Comparison of ENCODE assay signal across 8 cellular contexts in the genomic region with DNA sequence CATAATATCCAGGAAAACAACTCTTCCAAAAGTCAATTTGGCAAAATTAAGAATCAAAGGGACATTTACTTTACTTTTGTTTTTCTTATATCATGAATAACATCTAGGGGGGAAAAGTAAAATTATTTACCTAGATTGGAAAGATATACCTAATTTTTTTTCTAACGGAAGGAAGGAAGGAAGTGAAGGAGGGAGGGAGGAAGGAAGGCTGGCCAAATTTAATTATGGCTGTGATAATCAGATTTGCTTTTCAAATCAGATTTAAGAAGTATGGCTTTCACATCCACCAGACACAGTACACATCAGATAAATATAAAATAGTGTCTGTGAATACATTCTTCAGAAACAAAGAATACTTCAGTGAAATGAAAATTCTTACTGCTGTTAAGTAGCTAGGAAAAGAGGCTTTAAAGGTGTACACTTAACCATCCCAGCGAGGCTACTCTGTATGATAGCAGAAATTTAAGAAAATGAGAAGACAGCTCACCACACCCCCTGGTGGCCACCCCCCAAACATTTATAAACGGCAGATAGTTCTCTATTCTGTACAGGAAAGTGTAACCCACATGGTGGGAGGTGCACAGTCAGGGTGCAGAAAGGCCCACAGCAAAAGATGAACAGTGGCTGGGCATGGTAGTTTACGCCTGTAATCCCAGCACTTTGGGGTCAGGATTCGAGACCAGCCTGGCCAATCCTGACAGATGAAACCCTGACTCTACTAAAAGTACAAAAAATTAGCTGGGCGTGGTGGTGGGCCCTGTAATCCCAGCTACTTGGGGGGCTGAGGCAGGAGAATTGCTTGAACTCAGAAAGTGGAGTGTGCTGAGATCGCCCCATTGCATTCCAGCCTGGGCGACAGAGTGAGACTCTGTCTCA.
DNase-seq lines count a peak whose midpoint lies in the region; ATAC-seq and TF ChIP-seq lines count a peak whose summit lies in the region.

No MANE protein-coding gene starts in this region.

- H3K27ac ChIP-seq in 22Rv1 (no peak overlapping the region), adrenal gland (no peak overlapping the region), left ventricle myocardium inferior (replicated peaks) (peak overlapping the region; percentile 23), sigmoid colon (peak overlapping the region in 1 of 4 donors; percentile 2)

- no peaks in the 10 kb centered on the region for H3K27me3 Mint-ChIP-seq in T-helper 17 cell

- intact Hi-C loops in adrenal gland (cut with DNase I) (loop anchor here in 1 of 2 donors (10.0 kb wide), 1 partner anchor 154 kb away; a partner anchor contains a TSS), left ventricle myocardium inferior (cut with micrococcal nuclease) (loop anchor here (10.0 kb wide), 1 partner anchor 144 kb away; no protein-coding TSS in a partner anchor), sigmoid colon (cut with DNase I) (loop anchor here (1.0 kb wide), 1 partner anchor 140 kb away; no protein-coding TSS in a partner anchor)

- TF ChIP-seq CTCF in 22Rv1 (IDR thresholded peaks at IDR 0.05) (peak; percentile 85), GM12874 (IDR thresholded peaks at IDR 0.05; ENCODE audit: insufficient read depth, low read depth, low read length) (peak; percentile 69), adrenal gland (IDR thresholded peaks at IDR 0.05) (peak; percentile 77 to 86 (median 80)), left ventricle myocardium inferior (IDR thresholded peaks at IDR 0.05; ENCODE audit: borderline replicate concordance) (peak; percentile 85), sigmoid colon (IDR thresholded peaks at IDR 0.05) (peak; percentile 48 to 77 (median 70))

- peak; percentile 100 for ATAC-seq in T-helper 17 cell

- H3K9me3 ChIP-seq in T-helper 17 cell (ENCODE audit: control insufficient read depth, low read length, poor library complexity, severe bottlenecking) (no peaks in the 10 kb centered on the region), adrenal gland (replicated peaks in 1 of 3) (no peaks in the 10 kb centered on the region), left ventricle myocardium inferior (replicated peaks) (no peaks in the 10 kb centered on the region), sigmoid colon (no peaks in the 10 kb centered on the region)

- TF ChIP-seq EP300 in sigmoid colon (IDR thresholded peaks at IDR 0.05): no peak

- no peak overlapping the region for H3K27ac Mint-ChIP-seq in T-helper 17 cell

- no peaks in the 10 kb centered on the region for H3K36me3 Mint-ChIP-seq in T-helper 17 cell (ENCODE audit: low read depth)

- H3K4me3 ChIP-seq in adrenal gland (no peak overlapping the region), left ventricle myocardium inferior (no peak overlapping the region), sigmoid colon (no peak overlapping the region)

- TF ChIP-seq POLR2A in adrenal gland (IDR thresholded peaks at IDR 0.05): no peak
- no peak for TF ChIP-seq POLR2A in sigmoid colon (IDR thresholded peaks at IDR 0.05)

- no peaks in the 10 kb centered on the region for H3K4me1 Mint-ChIP-seq in T-helper 17 cell

- peak; percentile 64 for DNase-seq in MV-4-11 (lab: John Stamatoyannopoulos, UW)
- DNase-seq in T-helper 17 cell: peak; percentile 53 to 70 (median 57)
- peak; percentile 60 to 92 (median 74) for DNase-seq in adrenal gland
- DNase-seq in left ventricle myocardium inferior: peak; percentile 82
- peak; percentile 87 for DNase-seq in sigmoid colon
- DNase-seq in NCI-H2029 (lab: John Stamatoyannopoulos, UW): no peak

- H3K36me3 ChIP-seq in adrenal gland (replicated peaks in 1 of 2) (no peaks in the 10 kb centered on the region), left ventricle myocardium inferior (no peaks in the 10 kb centered on the region), sigmoid colon (no peaks in the 10 kb centered on the region)

- H3K4me3 Mint-ChIP-seq in T-helper 17 cell: no peak overlapping the region

- 34 to 47% (median 40%) methylated on average over 8 of the region's 8 CpGs for WGBS in adrenal gland, 4 donors
- 49 to 64% methylated on average over 8 of the region's 8 CpGs for WGBS in sigmoid colon, 2 donors

- H3K4me1 ChIP-seq in adrenal gland (replicated peaks in 1 of 2) (peaks cover 0 to 5% of the 10 kb centered on the region in 2 donors), left ventricle myocardium inferior (peaks cover 16% of the 10 kb centered on the region), sigmoid colon (peaks cover 0 to 4% (median 0%) of the 10 kb centered on the region in 4 donors)

- H3K27me3 ChIP-seq in adrenal gland (no peaks in the 10 kb centered on the region), left ventricle myocardium inferior (ENCODE audit: low read depth) (no peaks in the 10 kb centered on the region), sigmoid colon (no peaks in the 10 kb centered on the region)
